ENCODE assay signal across 1 cellular context in the genomic region with DNA sequence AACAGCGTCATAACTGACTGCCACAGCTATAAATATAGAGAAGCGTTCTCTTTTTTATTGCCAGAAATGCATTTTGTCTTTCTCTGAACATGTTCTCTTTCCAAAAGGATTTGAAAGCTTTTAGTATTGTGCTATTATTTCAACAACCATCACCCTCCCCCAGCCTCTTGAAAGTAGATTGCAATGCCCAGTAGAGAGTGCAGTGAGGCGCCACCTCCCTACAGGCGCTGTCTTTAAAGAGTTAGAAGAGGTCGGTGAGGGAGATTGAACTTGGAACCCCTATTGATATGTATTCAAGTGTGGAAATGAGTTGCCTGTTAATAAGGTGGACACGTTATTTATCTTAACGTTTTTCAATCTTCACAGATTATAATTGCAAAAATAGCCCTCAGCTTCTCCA.
TF ChIP-seq lines count a peak whose summit lies in the region.

No MANE protein-coding gene starts in this region.

TF ChIP-seq in GM23338, 12 proteins besides CTCF, POLR2A, EP300 and RAD21 (continued from another document):
- TF ChIP-seq, protein P1, sequence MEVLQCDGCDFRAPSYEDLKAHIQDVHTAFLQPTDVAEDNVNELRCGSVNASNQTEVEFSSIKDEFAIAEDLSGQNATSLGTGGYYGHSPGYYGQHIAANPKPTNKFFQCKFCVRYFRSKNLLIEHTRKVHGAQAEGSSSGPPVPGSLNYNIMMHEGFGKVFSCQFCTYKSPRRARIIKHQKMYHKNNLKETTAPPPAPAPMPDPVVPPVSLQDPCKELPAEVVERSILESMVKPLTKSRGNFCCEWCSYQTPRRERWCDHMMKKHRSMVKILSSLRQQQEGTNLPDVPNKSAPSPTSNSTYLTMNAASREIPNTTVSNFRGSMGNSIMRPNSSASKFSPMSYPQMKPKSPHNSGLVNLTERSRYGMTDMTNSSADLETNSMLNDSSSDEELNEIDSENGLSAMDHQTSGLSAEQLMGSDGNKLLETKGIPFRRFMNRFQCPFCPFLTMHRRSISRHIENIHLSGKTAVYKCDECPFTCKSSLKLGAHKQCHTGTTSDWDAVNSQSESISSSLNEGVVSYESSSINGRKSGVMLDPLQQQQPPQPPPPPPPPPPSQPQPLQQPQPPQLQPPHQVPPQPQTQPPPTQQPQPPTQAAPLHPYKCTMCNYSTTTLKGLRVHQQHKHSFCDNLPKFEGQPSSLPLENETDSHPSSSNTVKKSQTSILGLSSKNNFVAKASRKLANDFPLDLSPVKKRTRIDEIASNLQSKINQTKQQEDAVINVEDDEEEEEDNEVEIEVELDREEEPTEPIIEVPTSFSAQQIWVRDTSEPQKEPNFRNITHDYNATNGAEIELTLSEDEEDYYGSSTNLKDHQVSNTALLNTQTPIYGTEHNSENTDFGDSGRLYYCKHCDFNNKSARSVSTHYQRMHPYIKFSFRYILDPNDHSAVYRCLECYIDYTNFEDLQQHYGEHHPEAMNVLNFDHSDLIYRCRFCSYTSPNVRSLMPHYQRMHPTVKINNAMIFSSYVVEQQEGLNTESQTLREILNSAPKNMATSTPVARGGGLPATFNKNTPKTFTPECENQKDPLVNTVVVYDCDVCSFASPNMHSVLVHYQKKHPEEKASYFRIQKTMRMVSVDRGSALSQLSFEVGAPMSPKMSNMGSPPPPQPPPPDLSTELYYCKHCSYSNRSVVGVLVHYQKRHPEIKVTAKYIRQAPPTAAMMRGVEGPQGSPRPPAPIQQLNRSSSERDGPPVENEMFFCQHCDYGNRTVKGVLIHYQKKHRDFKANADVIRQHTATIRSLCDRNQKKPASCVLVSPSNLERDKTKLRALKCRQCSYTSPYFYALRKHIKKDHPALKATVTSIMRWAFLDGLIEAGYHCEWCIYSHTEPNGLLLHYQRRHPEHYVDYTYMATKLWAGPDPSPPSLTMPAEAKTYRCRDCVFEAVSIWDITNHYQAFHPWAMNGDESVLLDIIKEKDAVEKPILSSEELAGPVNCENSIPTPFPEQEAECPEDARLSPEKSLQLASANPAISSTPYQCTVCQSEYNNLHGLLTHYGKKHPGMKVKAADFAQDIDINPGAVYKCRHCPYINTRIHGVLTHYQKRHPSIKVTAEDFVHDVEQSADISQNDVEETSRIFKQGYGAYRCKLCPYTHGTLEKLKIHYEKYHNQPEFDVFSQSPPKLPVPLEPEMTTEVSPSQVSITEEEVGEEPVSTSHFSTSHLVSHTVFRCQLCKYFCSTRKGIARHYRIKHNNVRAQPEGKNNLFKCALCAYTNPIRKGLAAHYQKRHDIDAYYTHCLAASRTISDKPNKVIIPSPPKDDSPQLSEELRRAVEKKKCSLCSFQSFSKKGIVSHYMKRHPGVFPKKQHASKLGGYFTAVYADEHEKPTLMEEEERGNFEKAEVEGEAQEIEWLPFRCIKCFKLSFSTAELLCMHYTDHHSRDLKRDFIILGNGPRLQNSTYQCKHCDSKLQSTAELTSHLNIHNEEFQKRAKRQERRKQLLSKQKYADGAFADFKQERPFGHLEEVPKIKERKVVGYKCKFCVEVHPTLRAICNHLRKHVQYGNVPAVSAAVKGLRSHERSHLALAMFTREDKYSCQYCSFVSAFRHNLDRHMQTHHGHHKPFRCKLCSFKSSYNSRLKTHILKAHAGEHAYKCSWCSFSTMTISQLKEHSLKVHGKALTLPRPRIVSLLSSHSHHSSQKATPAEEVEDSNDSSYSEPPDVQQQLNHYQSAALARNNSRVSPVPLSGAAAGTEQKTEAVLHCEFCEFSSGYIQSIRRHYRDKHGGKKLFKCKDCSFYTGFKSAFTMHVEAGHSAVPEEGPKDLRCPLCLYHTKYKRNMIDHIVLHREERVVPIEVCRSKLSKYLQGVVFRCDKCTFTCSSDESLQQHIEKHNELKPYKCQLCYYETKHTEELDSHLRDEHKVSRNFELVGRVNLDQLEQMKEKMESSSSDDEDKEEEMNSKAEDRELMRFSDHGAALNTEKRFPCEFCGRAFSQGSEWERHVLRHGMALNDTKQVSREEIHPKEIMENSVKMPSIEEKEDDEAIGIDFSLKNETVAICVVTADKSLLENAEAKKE (CRISPR knock-in tag; IDR thresholded peaks at IDR 0.05) = no peak
- TF ChIP-seq EZH2phosphoT487 (IDR thresholded peaks at IDR 0.05; ENCODE audit: unreplicated experiment) (no peak), POLR2AphosphoS5 (IDR thresholded peaks at IDR 0.05; ENCODE audit: low read depth) (no peak), STAT1 (IDR thresholded peaks at IDR 0.05; ENCODE audit: unreplicated experiment) (no peak), ZNF114 (CRISPR knock-in tag; IDR thresholded peaks at IDR 0.05) (no peak), CREB1 (CRISPR knock-in tag; IDR thresholded peaks at IDR 0.05; ENCODE audit: low read depth) (no peak), ZNF331 (CRISPR knock-in tag; IDR thresholded peaks at IDR 0.05; ENCODE audit: low read depth) (no peak), JUNB (IDR thresholded peaks at IDR 0.05; ENCODE audit: unreplicated experiment) (no peak)
